Comparison of ENCODE assay signal across 2 cellular contexts in genomic region chr6:147246853-147247635, GRCh38.
A peak's percentile ranks its signal among the peaks of the same experiment; 100 is the strongest.
TF ChIP-seq lines count a peak whose summit lies in the region.

No MANE protein-coding gene starts in this region.

TF ChIP-seq in HepG2, 621 proteins besides CTCF, POLR2A, EP300 and RAD21:
- TF ChIP-seq TCF12 (IDR thresholded peaks at IDR 0.05) (no peak), TCF12 (CRISPR knock-in tag; IDR thresholded peaks at IDR 0.05) (no peak), NFE2L2 (IDR thresholded peaks at IDR 0.05; ENCODE audit: low read length) (peak; percentile 69), MAFF (IDR thresholded peaks at IDR 0.05; ENCODE audit: low read depth, low read length) (peak; percentile 64; the same call in 1 of the 2 replicates), MAFK (conservative IDR thresholded peaks at IDR 0.05 in 1 of 2, IDR thresholded peaks at IDR 0.05 in 1 of 2; ENCODE audit: low read length in 2 of 2) (peak; percentile 76 to 80), ZNF275 (CRISPR knock-in tag; IDR thresholded peaks at IDR 0.05; ENCODE audit: borderline replicate concordance) (no peak)
- TF ChIP-seq, protein P1, sequence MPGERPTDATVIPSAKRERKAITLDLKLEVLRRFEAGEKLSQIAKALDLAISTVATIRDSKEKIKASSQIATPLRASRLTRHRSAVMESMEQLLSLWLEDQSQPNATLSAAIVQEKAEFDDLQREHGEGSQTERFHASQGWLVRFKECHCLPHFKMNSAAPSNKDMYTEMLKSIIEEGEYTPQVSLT (CRISPR knock-in tag; IDR thresholded peaks at IDR 0.05; ENCODE audit: borderline replicate concordance, low read depth): no peak

TF ChIP-seq in H1, 55 proteins besides CTCF, POLR2A, EP300 and RAD21:
- no peak for TF ChIP-seq TAF1 (IDR thresholded peaks at IDR 0.05; ENCODE audit: low read depth, low read length)
- TF ChIP-seq, protein P2, sequence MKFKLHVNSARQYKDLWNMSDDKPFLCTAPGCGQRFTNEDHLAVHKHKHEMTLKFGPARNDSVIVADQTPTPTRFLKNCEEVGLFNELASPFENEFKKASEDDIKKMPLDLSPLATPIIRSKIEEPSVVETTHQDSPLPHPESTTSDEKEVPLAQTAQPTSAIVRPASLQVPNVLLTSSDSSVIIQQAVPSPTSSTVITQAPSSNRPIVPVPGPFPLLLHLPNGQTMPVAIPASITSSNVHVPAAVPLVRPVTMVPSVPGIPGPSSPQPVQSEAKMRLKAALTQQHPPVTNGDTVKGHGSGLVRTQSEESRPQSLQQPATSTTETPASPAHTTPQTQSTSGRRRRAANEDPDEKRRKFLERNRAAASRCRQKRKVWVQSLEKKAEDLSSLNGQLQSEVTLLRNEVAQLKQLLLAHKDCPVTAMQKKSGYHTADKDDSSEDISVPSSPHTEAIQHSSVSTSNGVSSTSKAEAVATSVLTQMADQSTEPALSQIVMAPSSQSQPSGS (IDR thresholded peaks at IDR 0.05; ENCODE audit: low read length): no peak
- no peak for TF ChIP-seq HDAC2 (IDR thresholded peaks at IDR 0.05; ENCODE audit: borderline replicate concordance in 1 of 2, low read depth in 2 of 2, low read length in 2 of 2)
- TF ChIP-seq, protein P3, sequence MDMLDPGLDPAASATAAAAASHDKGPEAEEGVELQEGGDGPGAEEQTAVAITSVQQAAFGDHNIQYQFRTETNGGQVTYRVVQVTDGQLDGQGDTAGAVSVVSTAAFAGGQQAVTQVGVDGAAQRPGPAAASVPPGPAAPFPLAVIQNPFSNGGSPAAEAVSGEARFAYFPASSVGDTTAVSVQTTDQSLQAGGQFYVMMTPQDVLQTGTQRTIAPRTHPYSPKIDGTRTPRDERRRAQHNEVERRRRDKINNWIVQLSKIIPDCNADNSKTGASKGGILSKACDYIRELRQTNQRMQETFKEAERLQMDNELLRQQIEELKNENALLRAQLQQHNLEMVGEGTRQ (IDR thresholded peaks at IDR 0.05; ENCODE audit: low read length): no peak
- no peak for TF ChIP-seq SP4 (IDR thresholded peaks at IDR 0.05; ENCODE audit: low read length)
- TF ChIP-seq CHD1 (IDR thresholded peaks at IDR 0.05; ENCODE audit: low read depth, low read length): no peak
- no peak for TF ChIP-seq BRCA1 (IDR thresholded peaks at IDR 0.05; ENCODE audit: low read depth, low read length)
- no peak for TF ChIP-seq TCF12 (IDR thresholded peaks at IDR 0.05; ENCODE audit: low read depth, low read length)
- no peak for TF ChIP-seq KDM1A (IDR thresholded peaks at IDR 0.05; ENCODE audit: borderline replicate concordance, low read length)
- no peak for TF ChIP-seq PHF8 (conservative IDR thresholded peaks at IDR 0.05; ENCODE audit: low read depth, low read length)
- TF ChIP-seq SAP30 (IDR thresholded peaks at IDR 0.05; ENCODE audit: insufficient read depth, insufficient replicate concordance, low read length): no peak
- no peak for TF ChIP-seq SRF (IDR thresholded peaks at IDR 0.05; ENCODE audit: low read depth, low read length)
- no peak for TF ChIP-seq E2F6 (IDR thresholded peaks at IDR 0.05)
- no peak for TF ChIP-seq SP2 (IDR thresholded peaks at IDR 0.05; ENCODE audit: low read length)
- TF ChIP-seq CEBPB (IDR thresholded peaks at IDR 0.05; ENCODE audit: low read depth, low read length): no peak
- no peak for TF ChIP-seq KDM4A (IDR thresholded peaks at IDR 0.05; ENCODE audit: low read depth, low read length, severe bottlenecking)
- TF ChIP-seq TBP (IDR thresholded peaks at IDR 0.05; ENCODE audit: low read depth, low read length): no peak
- TF ChIP-seq RBBP5 (IDR thresholded peaks at IDR 0.05; ENCODE audit: borderline replicate concordance, low read depth, low read length): no peak
- TF ChIP-seq ASH2L (IDR thresholded peaks at IDR 0.05; ENCODE audit: low read length): no peak
TF ChIP-seq in H1: peak in this region for 0.
